15 cellular contexts compared by ENCODE assay signal in genomic region chr18:59273936-59274928, GRCh38. TPM values are rescaled to one million over a fixed set of nuclear protein-coding genes. Genes with fewer than 3 reads are reported as not detected.
A peak's percentile ranks its signal among the peaks of the same experiment; 100 is the strongest.
DNase-seq lines count a peak whose midpoint lies in the region; ATAC-seq and TF ChIP-seq lines count a peak whose summit lies in the region.
"Had no signal": no experiment of that assay in that cellular context is flagged by ENCODE, and none has a peak within 500 bp of the region (broad histone marks: within the 10 kb centered on the region; RNA-seq: fewer than 3 reads in every experiment).

No MANE protein-coding gene starts in this region.

- H3K9me3 Mint-ChIP-seq in CD8-positive, alpha-beta T cell = no peaks in the 10 kb centered on the region

- no peaks in the 10 kb centered on the region for H3K79me2 ChIP-seq in hepatocyte
- no peaks in the 10 kb centered on the region for H3K79me2 ChIP-seq in parathyroid adenoma

- CTCF ChIA-PET in CD8-positive, alpha-beta T cell (lab: Charles Lee) = interaction anchor here (1.1 kb wide), 1 partner anchor 30 kb away, joined by 3 read pairs; no protein-coding TSS in a partner anchor

- H3K27me3 ChIP-seq in CD8-positive, alpha-beta T cell (ENCODE audit: insufficient read depth, low read length) = peaks cover 23% of the 10 kb centered on the region
- H3K27me3 ChIP-seq in HUES6 (ENCODE audit: control insufficient read depth, insufficient read depth, low read length) (peaks cover 100% of the 10 kb centered on the region), hepatocyte (peaks cover 99% of the 10 kb centered on the region), parathyroid adenoma (ENCODE audit: control insufficient read depth, insufficient read depth, low read length) (peaks cover 22% of the 10 kb centered on the region)

- H4K20me1 ChIP-seq in hepatocyte (ENCODE audit: insufficient read depth, poor library complexity, severe bottlenecking) = no peaks in the 10 kb centered on the region

- no peak for DNase-seq in CD8-positive, alpha-beta T cell
- DNase-seq in hepatocyte (ENCODE audit: low spot score) = no peak
- DNase-seq in NCI-H2029 (lab: John Stamatoyannopoulos, UW) = no peak
- DNase-seq: GDM1, NCI-H2107 had no signal

- H2AFZ ChIP-seq in hepatocyte = no peak overlapping the region
- peak overlapping the region; percentile 15 for H2AFZ ChIP-seq in parathyroid adenoma

- H3K36me3 ChIP-seq in CD8-positive, alpha-beta T cell (ENCODE audit: insufficient read depth, low read length) = no peaks in the 10 kb centered on the region
- H3K36me3 ChIP-seq in HUES6 (ENCODE audit: control insufficient read depth, insufficient read depth, low read length) (no peaks in the 10 kb centered on the region), hepatocyte (replicated peaks; ENCODE audit: insufficient read depth, low read depth) (no peaks in the 10 kb centered on the region), parathyroid adenoma (ENCODE audit: control insufficient read depth, insufficient read depth, low read length) (no peaks in the 10 kb centered on the region)
- H3K36me3 ChIP-seq: HAP-1 had no signal

- intact Hi-C loops in CD8-positive, alpha-beta T cell (cut with DNase I, micrococcal nuclease) = no loop called here

- H3K27ac Mint-ChIP-seq in CD8-positive, alpha-beta T cell = no peak overlapping the region

- POLR2A ChIA-PET in CD8-positive, alpha-beta T cell (lab: Charles Lee) = no interaction called here

- H3K27me3 Mint-ChIP-seq in CD8-positive, alpha-beta T cell (ENCODE audit: low read depth) = peaks cover 68% of the 10 kb centered on the region

- no peak overlapping the region for H3K27ac ChIP-seq in CD8-positive, alpha-beta T cell (ENCODE audit: low read depth, low read length)
- H3K27ac ChIP-seq in HUES6 (ENCODE audit: low read depth, low read length) (no peak overlapping the region), hepatocyte (no peak overlapping the region), parathyroid adenoma (no peak overlapping the region)
- H3K27ac ChIP-seq: HL-60 had no signal

- no peak for TF ChIP-seq CTCF in CD8-positive, alpha-beta T cell (IDR thresholded peaks at IDR 0.05)
- TF ChIP-seq CTCF in hepatocyte (IDR thresholded peaks at IDR 0.05; ENCODE audit: poor library complexity) (no peak), parathyroid adenoma (IDR thresholded peaks at IDR 0.05) (no peak)

- H3K4me1 Mint-ChIP-seq in CD8-positive, alpha-beta T cell (ENCODE audit: low read depth) = peaks cover 22% of the 10 kb centered on the region

- no peaks in the 10 kb centered on the region for H3K36me3 Mint-ChIP-seq in CD8-positive, alpha-beta T cell

- H3K9ac ChIP-seq in HUES6 (ENCODE audit: low read length) = no peak overlapping the region
- no peak overlapping the region for H3K9ac ChIP-seq in parathyroid adenoma

- H3K4me2 ChIP-seq in hepatocyte (peak overlapping the region; percentile 73), parathyroid adenoma (ENCODE audit: low read length) (peak overlapping the region; percentile 66)

- no peaks in the 10 kb centered on the region for H3K9me3 ChIP-seq in CD8-positive, alpha-beta T cell (ENCODE audit: low read length)
- H3K9me3 ChIP-seq in HUES6 (ENCODE audit: control insufficient read depth, insufficient read depth, low read depth, low read length) (no peaks in the 10 kb centered on the region), hepatocyte (ENCODE audit: low read depth) (no peaks in the 10 kb centered on the region), parathyroid adenoma (ENCODE audit: control insufficient read depth, low read length) (no peaks in the 10 kb centered on the region)
- H3K9me3 ChIP-seq: HAP-1 had no signal

- no peak overlapping the region for H3K4me3 ChIP-seq in CD8-positive, alpha-beta T cell (ENCODE audit: low read depth, low read length)
- H3K4me3 ChIP-seq in HUES6 (ENCODE audit: low read depth, low read length) (peak overlapping the region; percentile 61), hepatocyte (no peak overlapping the region), parathyroid adenoma (ENCODE audit: low read depth, low read length) (no peak overlapping the region)

- H3K9me2 ChIP-seq in hepatocyte (replicated peaks; ENCODE audit: insufficient read depth) = no peaks in the 10 kb centered on the region

- WGBS in hepatocyte (ENCODE audit: low lambda C conversion rate, missing lambda C conversion rate) = 6% methylated on average over 46 of the region's 57 CpGs

- peak overlapping the region; percentile 47 for H3K4me3 Mint-ChIP-seq in CD8-positive, alpha-beta T cell

- no peak for ATAC-seq in CD8-positive, alpha-beta T cell
- no peak for ATAC-seq in GM21717 (IDR thresholded peaks at IDR 0.05; ENCODE audit: unreplicated experiment)
- ATAC-seq in HG03520 (IDR thresholded peaks at IDR 0.05; ENCODE audit: unreplicated experiment) = no peak

- H3K4me1 ChIP-seq in CD8-positive, alpha-beta T cell (ENCODE audit: insufficient read depth, low read length) = peaks cover 4% of the 10 kb centered on the region
- H3K4me1 ChIP-seq in HUES6 (ENCODE audit: control insufficient read depth, insufficient read depth, low read length) = peaks cover 19% of the 10 kb centered on the region; the same call in 1 of the 2 replicates
- peaks cover 8% of the 10 kb centered on the region for H3K4me1 ChIP-seq in hepatocyte (ENCODE audit: insufficient read depth)
- no peaks in the 10 kb centered on the region for H3K4me1 ChIP-seq in parathyroid adenoma
- H3K4me1 ChIP-seq: HAP-1 had no signal

RNA-seq across cellular contexts. Expression of gene RAX, which starts 1.0 kb away (rescaled TPM):
- not detected for total RNA-seq in CD8-positive, alpha-beta T cell
- not detected in 2 replicates for total RNA-seq in hepatocyte
- not detected in 2 replicates for polyA plus RNA-seq in hepatocyte
- total RNA-seq: bronchial epithelial cell, epithelial cell of proximal tubule, M059J, mesenteric fat pad had no signal

RNA-seq across cellular contexts. Expression of gene CPLX4, which starts 44.2 kb away (rescaled TPM):
- total RNA-seq in CD8-positive, alpha-beta T cell = not detected
- total RNA-seq in hepatocyte = not detected in 2 replicates
- polyA plus RNA-seq in hepatocyte = not detected in 2 replicates
- total RNA-seq: bronchial epithelial cell, epithelial cell of proximal tubule, M059J, mesenteric fat pad had no signal

RNA-seq across cellular contexts. Expression of gene GRP, which starts 54.3 kb away (rescaled TPM):
- total RNA-seq in CD8-positive, alpha-beta T cell = not detected
- 2.6 TPM in 1 of 2 replicates, not detected in the other for total RNA-seq in hepatocyte
- polyA plus RNA-seq in hepatocyte = 0.71 and 2.2 TPM in 2 replicates
- total RNA-seq: bronchial epithelial cell, epithelial cell of proximal tubule, M059J, mesenteric fat pad had no signal
